8 cellular contexts compared by ENCODE assay signal in genomic region chr9:20558609-20559016, GRCh38.
DNase-seq lines count a peak whose midpoint lies in the region; ATAC-seq, FAIRE-seq and TF ChIP-seq lines count a peak whose summit lies in the region.

No MANE protein-coding gene starts in this region.

- no peak overlapping the region for H2BK20ac ChIP-seq in H9 (ENCODE audit: low read depth, low read length, poor library complexity, severe bottlenecking)

- ATAC-seq in HG02610 (IDR thresholded peaks at IDR 0.05; ENCODE audit: unreplicated experiment) (no peak), HG03025 (IDR thresholded peaks at IDR 0.05; ENCODE audit: low FRiP score, unreplicated experiment) (no peak)

- H3K4me3 Mint-ChIP-seq in H9 = no peak overlapping the region

- no peak for FAIRE-seq in kidney (lab: Jason Lieb, UNC)

- no peak overlapping the region for H2BK15ac ChIP-seq in H9 (ENCODE audit: low read depth, low read length)

- DNase-seq in H9 (no peak), kidney tubule cell (ENCODE audit: low spot score) (peak; percentile 95), kidney (no peak), NCI-H524 treated with DMSO at 0.1 percent for 48 hours (lab: John Stamatoyannopoulos, UW) (no peak)
- peak; percentile 32 to 46 for DNase-seq in activated T-cell treated with anti-CD3 and anti-CD28 coated beads, Interleukin-2, amount 50 U/mL, for 48 hours

- H3K27ac Mint-ChIP-seq in H9 = peak overlapping the region in 2 of 3 experiments; percentile 58 to 77; a peak in 4 of 7 replicates

- H2BK120ac ChIP-seq in H9 (ENCODE audit: low read depth, low read length, poor library complexity, severe bottlenecking) = no peak overlapping the region

- no peaks in the 10 kb centered on the region for H3K36me3 ChIP-seq in ACC112 (ENCODE audit: insufficient read depth, low read length)
- no peaks in the 10 kb centered on the region for H3K36me3 ChIP-seq in kidney (ENCODE audit: control insufficient read depth in 1 of 2, insufficient read depth in 2 of 2, low read length in 2 of 2)

- peak overlapping the region; percentile 84 for H3K27ac ChIP-seq in ACC112 (ENCODE audit: low read depth, low read length)
- H3K27ac ChIP-seq in H9 (ENCODE audit: insufficient read length, low read depth, low read length) = no peak overlapping the region
- H3K27ac ChIP-seq in kidney (ENCODE audit: low read depth in 2 of 2, low read length in 2 of 2) = no peak overlapping the region

- no peak overlapping the region for H3K18ac ChIP-seq in H9 (ENCODE audit: insufficient read length, low read depth, low read length)

- TF ChIP-seq CTCF in H9 (conservative IDR thresholded peaks at IDR 0.05) (no peak), kidney (IDR thresholded peaks at IDR 0.05; ENCODE audit: borderline replicate concordance, extremely low read depth, insufficient read depth) (no peak)

- H3K79me2 ChIP-seq in ACC112 (ENCODE audit: control insufficient read depth, insufficient read depth, low read length, unreplicated experiment) = peaks cover 13% of the 10 kb centered on the region
- no peaks in the 10 kb centered on the region; the same call in 1 of the 2 replicates for H3K79me2 ChIP-seq in H9 (ENCODE audit: insufficient read depth, low read length)

- H3K23ac ChIP-seq in H9 (ENCODE audit: insufficient read length, low read depth, low read length) = no peak overlapping the region

- H3K4me3 ChIP-seq in ACC112 (ENCODE audit: low read depth, low read length) (peak overlapping the region; percentile 17; the same call in 1 of the 2 replicates), kidney (ENCODE audit: low read length in 2 of 2) (no peak overlapping the region)

- H3K9me3 Mint-ChIP-seq in H9 = no peaks in the 10 kb centered on the region

- H2AFZ ChIP-seq in ACC112 (ENCODE audit: low read length, unreplicated experiment) = no peak overlapping the region
- no peak overlapping the region for H2AFZ ChIP-seq in H9 (ENCODE audit: low read length)

- no peak overlapping the region for H3K56ac ChIP-seq in H9 (ENCODE audit: insufficient read length, low read depth, low read length)

- no peak overlapping the region for H2BK5ac ChIP-seq in H9 (ENCODE audit: insufficient read length, low read length)

- H3K27me3 Mint-ChIP-seq in H9 (ENCODE audit: low read depth) = no peaks in the 10 kb centered on the region

- no peaks in the 10 kb centered on the region for H3K27me3 ChIP-seq in ACC112 (ENCODE audit: insufficient read depth, low read length)
- H3K27me3 ChIP-seq in H9 (ENCODE audit: insufficient read depth, low read length) = no peaks in the 10 kb centered on the region

- H4K20me1 ChIP-seq in H9 (ENCODE audit: control insufficient read depth, insufficient read depth, insufficient read length) = no peaks in the 10 kb centered on the region

- WGBS in H9 (ENCODE audit: extremely low coverage, insufficient read length, low lambda C conversion rate) = no CpG with 5 or more reads among the region's 2 CpGs

- H3K9me3 ChIP-seq in H9 (ENCODE audit: control insufficient read depth, low read depth, low read length) = no peaks in the 10 kb centered on the region
- no peaks in the 10 kb centered on the region for H3K9me3 ChIP-seq in kidney (ENCODE audit: control insufficient read depth in 1 of 2, low read length in 2 of 2)

- H4K8ac ChIP-seq in H9 (replicated peaks; ENCODE audit: insufficient read length, low read depth, low read length) = no peak overlapping the region

- H2AK5ac ChIP-seq in H9 (ENCODE audit: insufficient read length, low read length) = no peak overlapping the region

- no peaks in the 10 kb centered on the region for H3K23me2 ChIP-seq in H9 (ENCODE audit: insufficient read length, low read depth, low read length, poor library complexity, severe bottlenecking)

- H3K9ac ChIP-seq in H9 (ENCODE audit: extremely low read depth, insufficient read length, low read length) (no peak overlapping the region), kidney (ENCODE audit: low read length in 2 of 2) (no peak overlapping the region)

- no peak overlapping the region for H3K4ac ChIP-seq in H9 (ENCODE audit: low read depth, low read length)

- no peak overlapping the region for H4K5ac ChIP-seq in H9 (ENCODE audit: insufficient read length, low read depth, low read length)

- H3K79me1 ChIP-seq in H9 (ENCODE audit: insufficient read depth, low read depth, low read length, poor library complexity, severe bottlenecking) = no peaks in the 10 kb centered on the region

- H3K36me3 Mint-ChIP-seq in H9 (ENCODE audit: insufficient read depth in 1 of 3, low read depth in 3 of 3) = no peaks in the 10 kb centered on the region

- intact Hi-C loops in kidney (cut with DNase I) = no loop called here

- peaks cover 44% of the 10 kb centered on the region for H3K4me1 ChIP-seq in ACC112 (ENCODE audit: control insufficient read depth, insufficient read depth, low read length, unreplicated experiment)
- H3K4me1 ChIP-seq in H9 (ENCODE audit: insufficient read depth, low read length) = no peaks in the 10 kb centered on the region; the same call in 1 of the 2 replicates
- peaks cover 6 to 7% of the 10 kb centered on the region in 2 donors for H3K4me1 ChIP-seq in kidney (ENCODE audit: control insufficient read depth in 1 of 2, insufficient read depth in 1 of 2, low read depth in 1 of 2, low read length in 2 of 2)

- peaks cover 25 to 35% of the 10 kb centered on the region in 2 experiments for H3K4me1 Mint-ChIP-seq in H9

- no peak overlapping the region for H3T11ph ChIP-seq in H9 (ENCODE audit: low read length)

- H2BK12ac ChIP-seq in H9 (ENCODE audit: insufficient read length, low read depth, low read length) = no peak overlapping the region

- H3K14ac ChIP-seq in H9 (ENCODE audit: insufficient read depth, low read length) = no peak overlapping the region

- no peak overlapping the region for H3K4me2 ChIP-seq in H9 (ENCODE audit: insufficient read depth, insufficient read length, low read length)

- H4K91ac ChIP-seq in H9 (ENCODE audit: insufficient read length, low read depth, low read length) = no peak overlapping the region

Comparison
In these comparisons a context has a peak if more than half of its experiments do, and no peak if none do; other contexts are left out.
1. DNase-seq: peak in activated T-cell treated with anti-CD3 and anti-CD28 coated beads, Interleukin-2, amount 50 U/mL, for 48 hours (2 of 2) and kidney tubule cell (single experiment); none in H9 (single experiment), kidney (single experiment) and NCI-H524 treated with DMSO at 0.1 percent for 48 hours (single experiment).